1 cellular context compared by ENCODE assay signal in genomic region chr11:68343761-68344256, GRCh38.
A peak's percentile ranks its signal among the peaks of the same experiment; 100 is the strongest.
TF ChIP-seq lines count a peak whose summit lies in the region.

No MANE protein-coding gene starts in this region.

TF ChIP-seq in HepG2, 621 proteins besides CTCF, POLR2A, EP300 and RAD21 (continued from another document and continues in another):
- TF ChIP-seq HNF1A (IDR thresholded peaks at IDR 0.05; ENCODE audit: low read depth) (no peak), HNF1A (CRISPR knock-in tag; IDR thresholded peaks at IDR 0.05; ENCODE audit: borderline replicate concordance) (0 out of 2 replicates have a peak, but pooled peaks have one; percentile 17), ZNF530 (CRISPR knock-in tag; IDR thresholded peaks at IDR 0.05; ENCODE audit: low read depth) (no peak), ZNF639 (CRISPR knock-in tag; conservative IDR thresholded peaks at IDR 0.05) (no peak), NCOA2 (CRISPR knock-in tag; IDR thresholded peaks at IDR 0.05) (0 out of 2 replicates have a peak, but pooled peaks have one; percentile 29), ZNF562 (CRISPR knock-in tag; IDR thresholded peaks at IDR 0.05; ENCODE audit: borderline replicate concordance) (no peak), ATF6 (CRISPR knock-in tag; conservative IDR thresholded peaks at IDR 0.05) (no peak), ZXDC (CRISPR knock-in tag; IDR thresholded peaks at IDR 0.05) (no peak), CREBL2 (CRISPR knock-in tag; IDR thresholded peaks at IDR 0.05; ENCODE audit: borderline replicate concordance) (no peak), EZH2 (conservative IDR thresholded peaks at IDR 0.05; ENCODE audit: low read depth, low read length) (no peak), SNAPC5 (CRISPR knock-in tag; IDR thresholded peaks at IDR 0.05; ENCODE audit: borderline replicate concordance) (no peak), ZNF564 (CRISPR knock-in tag; IDR thresholded peaks at IDR 0.05) (no peak; the same call in 1 of the 2 replicates), ZSCAN9 (CRISPR knock-in tag; IDR thresholded peaks at IDR 0.05; ENCODE audit: borderline replicate concordance) (no peak), ZNF547 (CRISPR knock-in tag; IDR thresholded peaks at IDR 0.05) (no peak), CREM (IDR thresholded peaks at IDR 0.05) (no peak), CREM (CRISPR knock-in tag; IDR thresholded peaks at IDR 0.05) (no peak), CBX1 (IDR thresholded peaks at IDR 0.05; ENCODE audit: low read depth) (no peak), ATM (IDR thresholded peaks at IDR 0.05; ENCODE audit: borderline replicate concordance) (no peak), NFYB (CRISPR knock-in tag; IDR thresholded peaks at IDR 0.05) (no peak), GPN1 (CRISPR knock-in tag; IDR thresholded peaks at IDR 0.05; ENCODE audit: borderline replicate concordance) (no peak), NCOA1 (CRISPR knock-in tag; IDR thresholded peaks at IDR 0.05) (no peak), ZNF414 (CRISPR knock-in tag; IDR thresholded peaks at IDR 0.05) (no peak), IKZF4 (CRISPR knock-in tag; IDR thresholded peaks at IDR 0.05; ENCODE audit: borderline replicate concordance, low read depth, not compliant biosample characterization) (no peak), FUBP1 (CRISPR knock-in tag; IDR thresholded peaks at IDR 0.05; ENCODE audit: borderline replicate concordance) (no peak), NCOA5 (CRISPR knock-in tag; IDR thresholded peaks at IDR 0.05) (no peak), THAP8 (CRISPR knock-in tag; IDR thresholded peaks at IDR 0.05; ENCODE audit: borderline replicate concordance) (no peak), SMC3 (IDR thresholded peaks at IDR 0.05; ENCODE audit: low read length) (no peak), HES4 (CRISPR knock-in tag; IDR thresholded peaks at IDR 0.05; ENCODE audit: borderline replicate concordance) (no peak), ZNF101 (CRISPR knock-in tag; IDR thresholded peaks at IDR 0.05; ENCODE audit: borderline replicate concordance, low read depth) (no peak), ZBTB40 (IDR thresholded peaks at IDR 0.05) (no peak), ZBTB40 (CRISPR knock-in tag; IDR thresholded peaks at IDR 0.05) (peak; percentile 30; the same call in 1 of the 2 replicates), FOXP1 (IDR thresholded peaks at IDR 0.05) (no peak), FOXP1 (CRISPR knock-in tag; IDR thresholded peaks at IDR 0.05) (peak; percentile 15; the same call in 1 of the 2 replicates), ZNF766 (CRISPR knock-in tag; IDR thresholded peaks at IDR 0.05; ENCODE audit: borderline replicate concordance) (no peak), HDAC2 (CRISPR knock-in tag; IDR thresholded peaks at IDR 0.05) (peak; percentile 64), MAFK (conservative IDR thresholded peaks at IDR 0.05 in 1 of 2, IDR thresholded peaks at IDR 0.05 in 1 of 2; ENCODE audit: low read length in 2 of 2) (no peak)
